24 cellular contexts compared by ENCODE assay signal in genomic region chr7:112070674-112071256, GRCh38.
"Had no signal": no experiment of that assay in that cellular context is flagged by ENCODE, and none has a peak within 500 bp of the region (broad histone marks: within the 10 kb centered on the region; RNA-seq: fewer than 3 reads in every experiment).

No MANE protein-coding gene starts in this region.

- H2AFZ ChIP-seq: neural progenitor cell had no signal

- H3K4me2 ChIP-seq: neural progenitor cell had no signal

- H3K9me3 ChIP-seq: mucosa of descending colon, prostate gland, sigmoid colon, thyroid gland had no signal

- H3K36me3 ChIP-seq: esophagus muscularis mucosa, gastroesophageal sphincter, heart left ventricle, left ventricle myocardium inferior, neural progenitor cell, prostate gland, right atrium auricular region, sigmoid colon, stomach, thyroid gland had no signal

- ATAC-seq: gastroesophageal sphincter; heart left ventricle; left cardiac atrium; mucosa of descending colon; stimulated activated effector memory CD8-positive, alpha-beta T cell treated with anti-CD3 and anti-CD28 coated beads, Interleukin-12 subunit alpha, Interleukin-12 subunit beta, amount 100 ng/mL, for 72 hours had no signal

- DNase-seq: dorsolateral prefrontal cortex; effector CD4-positive, alpha-beta T cell; heart left ventricle; hippocampal formation; left cardiac atrium; left ventricle myocardium inferior; mucosa of descending colon; naive B cell; sigmoid colon; stimulated activated CD4-positive, alpha-beta T cell treated with anti-CD3 and anti-CD28 coated beads, Interleukin-2, amount 100 ng/mL, for 24 hours; stimulated activated CD4-positive, alpha-beta T cell treated with anti-CD3 and anti-CD28 coated beads, Interleukin-4, amount 100 ng/mL, for 24 hours; stimulated activated naive CD4-positive, alpha-beta T cell treated with Interleukin-2 at 50 U/mL for 16 hours; stomach; thyroid gland had no signal

- H3K4me3 ChIP-seq: dorsolateral prefrontal cortex, esophagus muscularis mucosa, gastroesophageal sphincter, heart left ventricle, left ventricle myocardium inferior, lung, mucosa of descending colon, neural progenitor cell, prostate gland, right atrium auricular region, sigmoid colon, stomach, thyroid gland had no signal

- H3K27me3 ChIP-seq: dorsolateral prefrontal cortex, esophagus muscularis mucosa, foreskin keratinocyte, gastroesophageal sphincter, heart left ventricle, neural progenitor cell, right atrium auricular region, sigmoid colon, stomach, thyroid gland had no signal

- H3K4me1 ChIP-seq: neural progenitor cell, thyroid gland had no signal

- H3K27ac ChIP-seq: esophagus muscularis mucosa, foreskin keratinocyte, gastroesophageal sphincter, heart left ventricle, left ventricle myocardium inferior, neural progenitor cell, prostate gland, right atrium auricular region, sigmoid colon, stomach, thyroid gland had no signal

- H3K9ac ChIP-seq: neural progenitor cell had no signal

- FAIRE-seq: colon, islet of Langerhans had no signal
